Comparison of ENCODE assay signal across 36 cellular contexts in the genomic region with DNA sequence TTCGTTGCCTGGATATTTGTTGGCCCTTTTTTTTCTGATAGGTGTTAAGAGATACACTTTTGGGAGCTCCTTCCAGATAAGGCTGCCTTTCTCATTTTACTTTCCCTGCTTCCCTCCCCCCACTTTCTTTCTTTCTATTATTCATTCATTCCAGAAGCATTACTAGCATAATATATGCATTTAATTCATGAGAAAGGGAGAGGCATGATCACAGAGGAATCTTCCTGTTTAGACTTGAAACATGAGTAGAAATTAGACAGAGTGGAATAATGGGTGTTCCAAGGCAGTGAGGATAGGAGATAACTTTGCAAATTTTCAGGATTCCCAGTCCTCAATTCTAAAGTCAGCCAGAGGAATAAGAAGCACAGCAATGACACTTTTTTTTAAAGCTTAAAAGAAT. TPM values are rescaled to one million over a fixed set of nuclear protein-coding genes. Genes with fewer than 3 reads are reported as not detected.
DNase-seq lines count a peak whose midpoint lies in the region; ATAC-seq, FAIRE-seq and TF ChIP-seq lines count a peak whose summit lies in the region.
"Had no signal": no experiment of that assay in that cellular context is flagged by ENCODE, and none has a peak within 500 bp of the region (broad histone marks: within the 10 kb centered on the region; RNA-seq: fewer than 3 reads in every experiment).

No MANE protein-coding gene starts in this region.

- FAIRE-seq in keratinocyte (lab: Jason Lieb, UNC): no peak
- FAIRE-seq: A549, islet of Langerhans, K562 had no signal

- ATAC-seq in activated T-cell treated with anti-CD3 and anti-CD28 coated beads, Interleukin-2, amount 50 U/mL, for 72 hours (replicated peaks in 1 of 2): no peak
- ATAC-seq: A549, K562, upper lobe of right lung had no signal

- H3K9me3 ChIP-seq in A673 (ENCODE audit: low read depth, low read length, poor library complexity, severe bottlenecking): no peaks in the 10 kb centered on the region
- H3K9me3 ChIP-seq in keratinocyte (ENCODE audit: control insufficient read depth, low read depth, low read length): no peaks in the 10 kb centered on the region
- H3K9me3 ChIP-seq: A549, BE2C, breast epithelium, HAP-1, right atrium auricular region, suprapubic skin, upper lobe of right lung had no signal

- BruUV-seq in A673 (replicated peaks; lab: Mats Ljungman, UMichigan): no TSS peak

- no peak overlapping the region for H3K9ac ChIP-seq in keratinocyte (ENCODE audit: control insufficient read depth, extremely low read depth, insufficient read depth, low read length)
- H3K9ac ChIP-seq: parathyroid adenoma had no signal

- H3K4me2 ChIP-seq in keratinocyte (ENCODE audit: control insufficient read depth, extremely low read depth, insufficient read depth, low read depth, low read length): peak overlapping the region; percentile 68
- H3K4me2 ChIP-seq: A549, smooth muscle cell had no signal

- peak; percentile 22 for DNase-seq in A673 (ENCODE audit: low spot score)
- peak; percentile 2 for DNase-seq in HPDE6-E6E7 (ENCODE audit: extremely low spot score)
- peak; percentile 16 for DNase-seq in astrocyte of the hippocampus (ENCODE audit: low read depth, low spot score)
- peak; percentile 15 for DNase-seq in keratinocyte (ENCODE audit: low read depth, low spot score)
- DNase-seq in NCI-H1048 (lab: John Stamatoyannopoulos, UW): no peak
- no peak for DNase-seq in GF-D8 (lab: John Stamatoyannopoulos, UW)
- DNase-seq in activated T-cell treated with anti-CD3 and anti-CD28 coated beads, Interleukin-2, amount 50 U/mL, for 72 hours: no peak
- DNase-seq in NCI-H526 treated with DMSO at 0.1 percent for 48 hours (lab: John Stamatoyannopoulos, UW): no peak
- DNase-seq: activated CD4-positive, alpha-beta T cell treated with anti-CD3 and anti-CD28 coated beads, Interleukin-2, amount 50 U/mL, for 48 hours; activated CD4-positive, CD25-positive, alpha-beta regulatory T cell treated with anti-CD3 and anti-CD28 coated beads, Interleukin-2, amount 50 U/mL, for 72 hours; activated naive CD4-positive, alpha-beta T cell; activated T-cell treated with anti-CD3 and anti-CD28 coated beads, Interleukin-2, amount 50 U/mL, for 48 hours; BE2C; CD8-positive, alpha-beta memory T cell; DMS153; NCI-H2029 treated with DMSO at 0.1 percent for 48 hours; NCI-H524; OCI-M1; stimulated activated naive CD4-positive, alpha-beta T cell; upper lobe of right lung had no signal

- peaks cover 20% of the 10 kb centered on the region for H3K4me1 ChIP-seq in A673 (ENCODE audit: insufficient read depth, low read length, poor library complexity, severe bottlenecking)
- peaks cover 17% of the 10 kb centered on the region for H3K4me1 ChIP-seq in keratinocyte (ENCODE audit: control insufficient read depth, extremely low read depth, insufficient read depth, low read length)
- H3K4me1 ChIP-seq: A549, BE2C, breast epithelium, HAP-1, parathyroid adenoma, right atrium auricular region, suprapubic skin, upper lobe of right lung had no signal

- H3K36me3 ChIP-seq in A673 (ENCODE audit: insufficient read depth, low read length, poor library complexity, severe bottlenecking): no peaks in the 10 kb centered on the region
- H3K36me3 ChIP-seq in keratinocyte (ENCODE audit: control insufficient read depth in 2 of 2, extremely low read depth in 1 of 2, insufficient read depth in 2 of 2, low read length in 2 of 2): no peaks in the 10 kb centered on the region
- H3K36me3 ChIP-seq: BE2C, breast epithelium, HAP-1, right atrium auricular region, suprapubic skin, upper lobe of right lung had no signal

- H3K27me3 ChIP-seq in A673 (replicated peaks; ENCODE audit: insufficient read depth, low read depth, low read length, poor library complexity) (no peaks in the 10 kb centered on the region), keratinocyte (ENCODE audit: control insufficient read depth, extremely low read depth, insufficient read depth, low read length) (no peaks in the 10 kb centered on the region)
- H3K27me3 ChIP-seq: BE2C, breast epithelium, right atrium auricular region, suprapubic skin, upper lobe of right lung had no signal

- no peaks in the 10 kb centered on the region for H3K36me3 Mint-ChIP-seq in activated T-cell treated with anti-CD3 and anti-CD28 coated beads, Interleukin-2, amount 50 U/mL, for 72 hours (ENCODE audit: insufficient read depth in 2 of 2)
- H3K36me3 Mint-ChIP-seq: CD8-positive, alpha-beta memory T cell; mesothelial cell of epicardium had no signal

- H4K20me1 ChIP-seq in keratinocyte (ENCODE audit: control insufficient read depth, extremely low read depth, insufficient read depth, low read length): no peaks in the 10 kb centered on the region

- CTCF ChIA-PET in A673 (lab: Charles Lee): no interaction called here

- intact Hi-C loops in A673 (cut with micrococcal nuclease; ENCODE audit: unreplicated experiment): no loop called here

- H3K4me3 ChIP-seq in A673 (ENCODE audit: low read depth, low read length, poor library complexity, severe bottlenecking): no peak overlapping the region
- no peak overlapping the region for H3K4me3 ChIP-seq in keratinocyte (ENCODE audit: control insufficient read depth in 2 of 3, extremely low read depth in 1 of 3, insufficient read depth in 2 of 3, low read depth in 1 of 3, low read length in 3 of 3)
- H3K4me3 ChIP-seq: A549, breast epithelium, HAP-1, K562, right atrium auricular region, smooth muscle cell, suprapubic skin, upper lobe of right lung had no signal

- H3K79me2 ChIP-seq in keratinocyte (ENCODE audit: control insufficient read depth, insufficient read depth, low read length): no peaks in the 10 kb centered on the region
- H3K79me2 ChIP-seq: parathyroid adenoma had no signal

- H2AFZ ChIP-seq in keratinocyte (ENCODE audit: control insufficient read depth, low read length): peak overlapping the region; percentile 62
- H2AFZ ChIP-seq: parathyroid adenoma had no signal

- no peaks in the 10 kb centered on the region for H3K9me3 Mint-ChIP-seq in activated T-cell treated with anti-CD3 and anti-CD28 coated beads, Interleukin-2, amount 50 U/mL, for 72 hours
- H3K9me3 Mint-ChIP-seq: CD8-positive, alpha-beta memory T cell; mesothelial cell of epicardium; T-helper 2 cell treated with Interferon-gamma antibody and Interleukin-4, amounts not matched to agents 5 μg/mL and 100 μg/mL, for 36 hours had no signal

- no peaks in the 10 kb centered on the region for H3K9me1 ChIP-seq in keratinocyte (ENCODE audit: control insufficient read depth, extremely low read depth, insufficient read depth, low read length)

- H3K27ac ChIP-seq in A673 (ENCODE audit: low read depth, low read length, poor library complexity, severe bottlenecking) (no peak overlapping the region), keratinocyte (ENCODE audit: control insufficient read depth, insufficient read depth, low read length) (peak overlapping the region; percentile 42)
- H3K27ac ChIP-seq: A549, breast epithelium, parathyroid adenoma, right atrium auricular region, suprapubic skin, upper lobe of right lung had no signal

- no peak overlapping the region for H3K27ac Mint-ChIP-seq in activated T-cell treated with anti-CD3 and anti-CD28 coated beads, Interleukin-2, amount 50 U/mL, for 72 hours
- H3K27ac Mint-ChIP-seq: CD8-positive, alpha-beta memory T cell; mesothelial cell of epicardium; T-helper 2 cell treated with Interferon-gamma antibody and Interleukin-4, amounts not matched to agents 5 μg/mL and 100 μg/mL, for 36 hours had no signal

- peaks cover 8% of the 10 kb centered on the region for H3K27me3 Mint-ChIP-seq in activated T-cell treated with anti-CD3 and anti-CD28 coated beads, Interleukin-2, amount 50 U/mL, for 72 hours (ENCODE audit: low read depth)
- H3K27me3 Mint-ChIP-seq: CD8-positive, alpha-beta memory T cell had no signal

- no peak overlapping the region for H3K4me3 Mint-ChIP-seq in activated T-cell treated with anti-CD3 and anti-CD28 coated beads, Interleukin-2, amount 50 U/mL, for 72 hours
- H3K4me3 Mint-ChIP-seq: CD8-positive, alpha-beta memory T cell; mesothelial cell of epicardium; T-helper 2 cell treated with Interferon-gamma antibody and Interleukin-4, amounts not matched to agents 5 μg/mL and 100 μg/mL, for 36 hours had no signal

- dilution Hi-C loops in keratinocyte (cut with MboI; ENCODE audit: extremely low pct_ligation_motif_present, low sequenced_read_pairs): no loop called here

- POLR2A ChIA-PET in A673 (lab: Charles Lee; ENCODE audit: low non-redundant PET): no interaction called here

- TF ChIP-seq CTCF in A673 (conservative IDR thresholded peaks at IDR 0.05; ENCODE audit: low read depth, low read length) (no peak), keratinocyte (optimal IDR thresholded peaks at IDR 0.05 in 1 of 3, IDR thresholded peaks at IDR 0.05 in 1 of 3, conservative IDR thresholded peaks at IDR 0.05 in 1 of 3; ENCODE audit: extremely low read depth in 1 of 3, insufficient read depth in 2 of 3, low read length in 3 of 3) (no peak)

- H3K4me1 Mint-ChIP-seq in activated T-cell treated with anti-CD3 and anti-CD28 coated beads, Interleukin-2, amount 50 U/mL, for 72 hours (ENCODE audit: low read depth): no peaks in the 10 kb centered on the region
- H3K4me1 Mint-ChIP-seq: CD8-positive, alpha-beta memory T cell; mesothelial cell of epicardium had no signal

RNA-seq across cellular contexts. Expression of a gene that starts 14.6 kb away (rescaled TPM):
- not detected in 2 replicates for total RNA-seq in A673 (2021)
- polyA plus RNA-seq in keratinocyte: 0.03 TPM in 2 of 3 replicates, not detected in the other
- not detected for polyA plus RNA-seq in keratinocyte (2011; ENCODE audit: low read depth)
- not detected in 2 replicates for polyA plus RNA-seq in keratinocyte (2011; cell fraction: cytosol; rRNA removed)
- not detected in 2 replicates for polyA plus RNA-seq in keratinocyte (2011; cell fraction: nucleus; rRNA removed)
- not detected in 2 replicates for polyA plus RNA-seq in keratinocyte (2012; ENCODE audit: low replicate concordance)
- not detected in 3 replicates for polyA minus RNA-seq in keratinocyte
- not detected for polyA minus RNA-seq in keratinocyte (2011; cell fraction: cytosol; rRNA and poly(A)+ RNA removed)
- not detected in 2 replicates for polyA minus RNA-seq in keratinocyte (2011; cell fraction: nucleus; rRNA and poly(A)+ RNA removed)
- total RNA-seq in activated T-cell treated with anti-CD3 and anti-CD28 coated beads, Interleukin-2, amount 50 U/mL, for 72 hours: not detected
- total RNA-seq: breast epithelium; CD8-positive, alpha-beta memory T cell; fibroblast of lung; G401; K562; M059J; smooth muscle cell; suprapubic skin; upper lobe of right lung had no signal
- polyA plus RNA-seq: A549; CD8-positive, alpha-beta memory T cell; K562; smooth muscle cell had no signal

RNA-seq across cellular contexts. Expression of a gene that starts 21.6 kb away (rescaled TPM):
- total RNA-seq in A673 (2021): not detected in 2 replicates
- not detected in 3 replicates for polyA plus RNA-seq in keratinocyte
- polyA plus RNA-seq in keratinocyte (2011; ENCODE audit: low read depth): not detected
- polyA plus RNA-seq in keratinocyte (2011; cell fraction: cytosol; rRNA removed): not detected in 2 replicates
- polyA plus RNA-seq in keratinocyte (2011; cell fraction: nucleus; rRNA removed): not detected in 2 replicates
- polyA plus RNA-seq in keratinocyte (2012; ENCODE audit: low replicate concordance): not detected in 2 replicates
- not detected in 3 replicates for polyA minus RNA-seq in keratinocyte
- polyA minus RNA-seq in keratinocyte (2011; cell fraction: cytosol; rRNA and poly(A)+ RNA removed): not detected
- polyA minus RNA-seq in keratinocyte (2011; cell fraction: nucleus; rRNA and poly(A)+ RNA removed): not detected in 2 replicates
- not detected for total RNA-seq in activated T-cell treated with anti-CD3 and anti-CD28 coated beads, Interleukin-2, amount 50 U/mL, for 72 hours
- total RNA-seq: breast epithelium; CD8-positive, alpha-beta memory T cell; fibroblast of lung; G401; K562; lower leg skin; M059J; mesothelial cell of epicardium; right atrium auricular region; smooth muscle cell; suprapubic skin; upper lobe of right lung had no signal
- polyA plus RNA-seq: A549; adipose tissue; CD8-positive, alpha-beta memory T cell; fibroblast of lung; K562; smooth muscle cell had no signal

RNA-seq across cellular contexts. Expression of a gene that starts 39.2 kb away (rescaled TPM):
- total RNA-seq in A673 (2021): not detected in 2 replicates
- polyA plus RNA-seq in keratinocyte: not detected in 3 replicates
- not detected for polyA plus RNA-seq in keratinocyte (2011; ENCODE audit: low read depth)
- polyA plus RNA-seq in keratinocyte (2011; cell fraction: cytosol; rRNA removed): not detected in 2 replicates
- polyA plus RNA-seq in keratinocyte (2011; cell fraction: nucleus; rRNA removed): not detected in 2 replicates
- polyA plus RNA-seq in keratinocyte (2012; ENCODE audit: low replicate concordance): not detected in 2 replicates
- polyA minus RNA-seq in keratinocyte: not detected in 3 replicates
- not detected for polyA minus RNA-seq in keratinocyte (2011; cell fraction: cytosol; rRNA and poly(A)+ RNA removed)
- polyA minus RNA-seq in keratinocyte (2011; cell fraction: nucleus; rRNA and poly(A)+ RNA removed): not detected in 2 replicates
- total RNA-seq in activated T-cell treated with anti-CD3 and anti-CD28 coated beads, Interleukin-2, amount 50 U/mL, for 72 hours: not detected
- total RNA-seq: CD8-positive, alpha-beta memory T cell; fibroblast of lung; G401; M059J; mesothelial cell of epicardium; smooth muscle cell; upper lobe of right lung had no signal
- polyA plus RNA-seq: A549; CD8-positive, alpha-beta memory T cell; fibroblast of lung; smooth muscle cell had no signal

RNA-seq across cellular contexts. Expression of a gene that starts 45.7 kb away (rescaled TPM):
- total RNA-seq in A673 (2021): not detected in 2 replicates
- not detected in 3 replicates for polyA plus RNA-seq in keratinocyte
- not detected for polyA plus RNA-seq in keratinocyte (2011; ENCODE audit: low read depth)
- polyA plus RNA-seq in keratinocyte (2011; cell fraction: cytosol; rRNA removed): not detected in 2 replicates
- polyA plus RNA-seq in keratinocyte (2011; cell fraction: nucleus; rRNA removed): not detected in 2 replicates
- polyA plus RNA-seq in keratinocyte (2012; ENCODE audit: low replicate concordance): not detected in 2 replicates
- not detected in 3 replicates for polyA minus RNA-seq in keratinocyte
- polyA minus RNA-seq in keratinocyte (2011; cell fraction: cytosol; rRNA and poly(A)+ RNA removed): not detected
- not detected in 2 replicates for polyA minus RNA-seq in keratinocyte (2011; cell fraction: nucleus; rRNA and poly(A)+ RNA removed)
- total RNA-seq in activated T-cell treated with anti-CD3 and anti-CD28 coated beads, Interleukin-2, amount 50 U/mL, for 72 hours: not detected
- total RNA-seq: breast epithelium; CD8-positive, alpha-beta memory T cell; fibroblast of lung; G401; K562; lower leg skin; M059J; mesothelial cell of epicardium; right atrium auricular region; smooth muscle cell; suprapubic skin; upper lobe of right lung had no signal
- polyA plus RNA-seq: A549; adipose tissue; CD8-positive, alpha-beta memory T cell; fibroblast of lung; K562; smooth muscle cell had no signal

Comparison
In these comparisons a context has a peak if more than half of its experiments do, and no peak if none do; other contexts are left out.
1. DNase-seq: peak in A673 (single experiment), HPDE6-E6E7 (single experiment), astrocyte of the hippocampus (single experiment) and keratinocyte (single experiment); none in NCI-H1048 (single experiment), GF-D8 (single experiment), activated T-cell treated with anti-CD3 and anti-CD28 coated beads, Interleukin-2, amount 50 U/mL, for 72 hours (0 of 2) and NCI-H526 treated with DMSO at 0.1 percent for 48 hours (single experiment).